1 cellular context compared by ENCODE assay signal in genomic region chr11:66902486-66903177, GRCh38.
A peak's percentile ranks its signal among the peaks of the same experiment; 100 is the strongest.
TF ChIP-seq lines count a peak whose summit lies in the region.

No MANE protein-coding gene starts in this region.

TF ChIP-seq in HepG2, 621 proteins besides CTCF, POLR2A, EP300 and RAD21 (continued from another document):
- TF ChIP-seq MLX (CRISPR knock-in tag; IDR thresholded peaks at IDR 0.05), result no peak
- TF ChIP-seq ZNF143 (CRISPR knock-in tag; IDR thresholded peaks at IDR 0.05), result peak; percentile 40; the same call in 1 of the 2 replicates
- no peak for TF ChIP-seq NFE2L2 (IDR thresholded peaks at IDR 0.05; ENCODE audit: low read length)
- TF ChIP-seq SNRNP70 (IDR thresholded peaks at IDR 0.05; ENCODE audit: low read depth, low read length), result no peak
- no peak for TF ChIP-seq U2AF1 (optimal IDR thresholded peaks at IDR 0.05; ENCODE audit: low read depth, low read length)
- no peak for TF ChIP-seq PHB2 (IDR thresholded peaks at IDR 0.05; ENCODE audit: partially characterized antibody)
- 0 out of 2 replicates have a peak, but pooled peaks have one; percentile 11 for TF ChIP-seq ZNF616 (CRISPR knock-in tag; IDR thresholded peaks at IDR 0.05; ENCODE audit: low read depth)
- TF ChIP-seq ZNF687 (CRISPR knock-in tag; IDR thresholded peaks at IDR 0.05), result peak; percentile 67
- TF ChIP-seq CEBPG (CRISPR knock-in tag; IDR thresholded peaks at IDR 0.05), result no peak
- no peak for TF ChIP-seq KMT2B (CRISPR knock-in tag; IDR thresholded peaks at IDR 0.05)
